ENCODE assay signal across 11 cellular contexts in genomic region chr1:27503961-27504587, GRCh38. TPM values are rescaled to one million over a fixed set of nuclear protein-coding genes. Genes with fewer than 3 reads are reported as not detected.
DNase-seq lines count a peak whose midpoint lies in the region; ATAC-seq and TF ChIP-seq lines count a peak whose summit lies in the region.
"Had no signal": no experiment of that assay in that cellular context is flagged by ENCODE, and none has a peak within 500 bp of the region (broad histone marks: within the 10 kb centered on the region; RNA-seq: fewer than 3 reads in every experiment).

No MANE protein-coding gene starts in this region.

- intact Hi-C loops in activated naive CD4-positive, alpha-beta T cell treated with anti-CD3 and anti-CD28 coated beads for 36 hours (cut with micrococcal nuclease), result no loop called here

- H3K4me1 ChIP-seq in cardiac muscle cell (ENCODE audit: low read depth) (peaks cover 14% of the 10 kb centered on the region), parathyroid adenoma (peaks cover 9% of the 10 kb centered on the region)

- H3K36me3 Mint-ChIP-seq in activated naive CD4-positive, alpha-beta T cell treated with anti-CD3 and anti-CD28 coated beads, Interleukin-2, amount 50 U/mL, for 72 hours, result no peaks in the 10 kb centered on the region
- no peaks in the 10 kb centered on the region for H3K36me3 Mint-ChIP-seq in activated naive CD4-positive, alpha-beta T cell treated with anti-CD3 and anti-CD28 coated beads for 36 hours (ENCODE audit: low read depth)
- H3K36me3 Mint-ChIP-seq: stimulated activated naive B cell treated with anti-CD40 and anti-IgM and Interleukin-4, amounts not matched to agents 10 μg/mL and 1 μg/mL and 100 μg/mL, for 72 hours had no signal

- H3K27me3 Mint-ChIP-seq in activated naive CD4-positive, alpha-beta T cell treated with anti-CD3 and anti-CD28 coated beads for 36 hours (ENCODE audit: low read depth), result no peaks in the 10 kb centered on the region
- H3K27me3 Mint-ChIP-seq: stimulated activated naive B cell treated with anti-CD40 and anti-IgM and Interleukin-4, amounts not matched to agents 10 μg/mL and 1 μg/mL and 100 μg/mL, for 72 hours had no signal

- DNase-seq in activated naive CD4-positive, alpha-beta T cell treated with anti-CD3 and anti-CD28 coated beads, Interleukin-2, amount 50 U/mL, for 72 hours (ENCODE audit: low spot score in 2 of 2), result no peak
- DNase-seq in activated naive CD4-positive, alpha-beta T cell treated with anti-CD3 and anti-CD28 coated beads for 36 hours, result no peak
- DNase-seq in cardiac muscle cell (ENCODE audit: low read depth in 1 of 2, low spot score in 1 of 2), result peak in 1 of 2 donors; percentile 78
- DNase-seq: stimulated activated naive B cell treated with anti-CD40 and anti-IgM and Interleukin-4, amounts not matched to agents 10 μg/mL and 1 μg/mL and 100 μg/mL, for 72 hours had no signal

- peak overlapping the region; percentile 97 for H3K27ac ChIP-seq in cardiac muscle cell
- H3K27ac ChIP-seq in parathyroid adenoma, result peak overlapping the region; percentile 83
- H3K27ac ChIP-seq: neutrophil had no signal

- H2AFZ ChIP-seq in parathyroid adenoma, result peak overlapping the region; percentile 81

- H3K27me3 ChIP-seq in cardiac muscle cell (no peaks in the 10 kb centered on the region), parathyroid adenoma (ENCODE audit: control insufficient read depth, insufficient read depth, low read length) (no peaks in the 10 kb centered on the region)
- H3K27me3 ChIP-seq: neutrophil had no signal

- H3K4me3 ChIP-seq in cardiac muscle cell (no peak overlapping the region), parathyroid adenoma (ENCODE audit: low read depth, low read length) (no peak overlapping the region)
- H3K4me3 ChIP-seq: GM12878 had no signal

- no peak overlapping the region for H3K4me3 Mint-ChIP-seq in activated naive CD4-positive, alpha-beta T cell treated with anti-CD3 and anti-CD28 coated beads for 36 hours
- H3K4me3 Mint-ChIP-seq: stimulated activated naive B cell treated with anti-CD40 and anti-IgM and Interleukin-4, amounts not matched to agents 10 μg/mL and 1 μg/mL and 100 μg/mL, for 72 hours had no signal

- H3K79me2 ChIP-seq in parathyroid adenoma, result no peaks in the 10 kb centered on the region

- H3K36me3 ChIP-seq in cardiac muscle cell (no peaks in the 10 kb centered on the region), parathyroid adenoma (ENCODE audit: control insufficient read depth, insufficient read depth, low read length) (no peaks in the 10 kb centered on the region)
- H3K36me3 ChIP-seq: neutrophil had no signal

- H3K9ac ChIP-seq in parathyroid adenoma, result no peak overlapping the region

- peak overlapping the region; percentile 45 for H3K4me2 ChIP-seq in parathyroid adenoma (ENCODE audit: low read length)

- H3K4me1 Mint-ChIP-seq in activated naive CD4-positive, alpha-beta T cell treated with anti-CD3 and anti-CD28 coated beads for 36 hours (ENCODE audit: low read depth), result peaks cover 5% of the 10 kb centered on the region

- CTCF ChIA-PET in activated naive CD4-positive, alpha-beta T cell treated with anti-CD3 and anti-CD28 coated beads for 36 hours (lab: Charles Lee), result no interaction called here

- no peak for ATAC-seq in activated naive CD4-positive, alpha-beta T cell treated with anti-CD3 and anti-CD28 coated beads, Interleukin-2, amount 50 U/mL, for 72 hours
- ATAC-seq in GM19328 (IDR thresholded peaks at IDR 0.05; ENCODE audit: unreplicated experiment), result no peak
- no peak for ATAC-seq in GM21390 (IDR thresholded peaks at IDR 0.05; ENCODE audit: unreplicated experiment)
- no peak for ATAC-seq in GM21723 (IDR thresholded peaks at IDR 0.05; ENCODE audit: unreplicated experiment)
- ATAC-seq in HG02938 (IDR thresholded peaks at IDR 0.05; ENCODE audit: unreplicated experiment), result no peak
- ATAC-seq: GM12878; stimulated activated naive B cell treated with anti-CD40 and anti-IgM and Interleukin-4, amounts not matched to agents 10 μg/mL and 1 μg/mL and 100 μg/mL, for 72 hours had no signal

- no peaks in the 10 kb centered on the region for H3K9me3 Mint-ChIP-seq in activated naive CD4-positive, alpha-beta T cell treated with anti-CD3 and anti-CD28 coated beads, Interleukin-2, amount 50 U/mL, for 72 hours
- H3K9me3 Mint-ChIP-seq in activated naive CD4-positive, alpha-beta T cell treated with anti-CD3 and anti-CD28 coated beads for 36 hours, result no peaks in the 10 kb centered on the region
- H3K9me3 Mint-ChIP-seq: stimulated activated naive B cell treated with anti-CD40 and anti-IgM and Interleukin-4, amounts not matched to agents 10 μg/mL and 1 μg/mL and 100 μg/mL, for 72 hours had no signal

- no peaks in the 10 kb centered on the region for H3K9me3 ChIP-seq in cardiac muscle cell (ENCODE audit: low read depth)
- no peaks in the 10 kb centered on the region for H3K9me3 ChIP-seq in parathyroid adenoma (ENCODE audit: control insufficient read depth, low read length)
- H3K9me3 ChIP-seq: neutrophil had no signal

- TF ChIP-seq CTCF in cardiac muscle cell (IDR thresholded peaks at IDR 0.05; ENCODE audit: low read depth, low read length) (no peak), parathyroid adenoma (IDR thresholded peaks at IDR 0.05) (no peak)

- H3K27ac Mint-ChIP-seq in activated naive CD4-positive, alpha-beta T cell treated with anti-CD3 and anti-CD28 coated beads, Interleukin-2, amount 50 U/mL, for 72 hours, result peak overlapping the region; percentile 31 to 36
- H3K27ac Mint-ChIP-seq in activated naive CD4-positive, alpha-beta T cell treated with anti-CD3 and anti-CD28 coated beads for 36 hours, result no peak overlapping the region
- H3K27ac Mint-ChIP-seq: stimulated activated naive B cell treated with anti-CD40 and anti-IgM and Interleukin-4, amounts not matched to agents 10 μg/mL and 1 μg/mL and 100 μg/mL, for 72 hours had no signal

RNA-seq across cellular contexts. Expression of gene WASF2, which starts 14.1 kb away (rescaled TPM):
- total RNA-seq in activated naive CD4-positive, alpha-beta T cell treated with anti-CD3 and anti-CD28 coated beads, Interleukin-2, amount 50 U/mL, for 72 hours, result 100 to 1,000 TPM in 1 of 2 donors, 10 to 100 TPM in 1; 97.8 to 116 TPM
- 100 to 1,000 TPM; 105 to 106 TPM for total RNA-seq in activated naive CD4-positive, alpha-beta T cell treated with anti-CD3 and anti-CD28 coated beads for 36 hours
- total RNA-seq in cardiac muscle cell, result 18.8 and 32.7 TPM in 2 replicates
- polyA plus RNA-seq in cardiac muscle cell, result 53.4 and 69.2 TPM in 2 replicates
